ENCODE assay signal across 15 cellular contexts in the genomic region with DNA sequence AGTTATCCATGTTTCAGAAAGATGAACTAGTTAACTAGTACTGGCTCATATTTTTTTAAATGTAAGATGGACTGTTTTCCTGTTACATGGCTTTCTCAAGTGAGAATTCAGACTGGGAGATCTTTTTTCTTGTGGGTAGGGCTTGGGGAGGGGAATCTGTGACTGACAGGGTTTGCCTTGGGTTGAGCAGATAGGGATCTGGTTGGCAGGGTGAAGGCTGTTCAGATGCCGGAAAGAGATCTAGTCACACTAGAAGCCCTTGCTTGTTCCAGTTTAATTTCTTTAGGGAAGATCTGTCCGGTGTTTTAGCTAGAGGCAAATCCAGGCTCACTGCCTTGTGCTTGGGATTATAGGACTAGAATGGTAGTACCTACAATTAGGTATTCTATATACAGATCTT.
"Had no signal": no experiment of that assay in that cellular context is flagged by ENCODE, and none has a peak within 500 bp of the region (broad histone marks: within the 10 kb centered on the region; RNA-seq: fewer than 3 reads in every experiment).

No MANE protein-coding gene starts in this region.

- H3K4me3 ChIP-seq: breast epithelium, lung, ovary, psoas muscle, skin epidermis, suprapubic skin had no signal

- H3K4me1 ChIP-seq: breast epithelium, suprapubic skin had no signal

- H3K27ac Mint-ChIP-seq: activated CD4-positive, alpha-beta T cell treated with anti-CD3 and anti-CD28 coated beads, Interleukin-2, amount 10 ng/mL, durations not matched to agents 24 days and 14 days; activated CD8-positive, alpha-beta T cell treated with anti-CD3 and anti-CD28 coated beads for 36 hours; activated naive CD8-positive, alpha-beta T cell treated with anti-CD3 and anti-CD28 coated beads, Interleukin-2, amount 10 ng/mL, durations not matched to agents 7 days and 5 days; activated T-helper 2 cell treated with anti-CD3 and anti-CD28 coated beads, Interferon-gamma antibody, Interleukin-2, Interleukin-4, amounts not matched to agents 10 μg/mL and 5 μg/mL and 100 μg/mL, durations not matched to agents 14 hours and 24 hours and 36 hours; T-helper 2 cell treated with Interferon-gamma antibody and Interleukin-4, amounts not matched to agents 5 μg/mL and 100 μg/mL, for 36 hours had no signal

- H3K9me3 ChIP-seq: ovary, suprapubic skin had no signal

- H3K36me3 ChIP-seq: breast epithelium, ovary had no signal

- H3K9me3 Mint-ChIP-seq: neural crest cell had no signal

- H3K4me3 Mint-ChIP-seq: activated CD4-positive, alpha-beta T cell treated with anti-CD3 and anti-CD28 coated beads, Interleukin-2, amount 10 ng/mL, durations not matched to agents 24 days and 14 days; activated CD8-positive, alpha-beta T cell treated with anti-CD3 and anti-CD28 coated beads for 36 hours; activated naive CD8-positive, alpha-beta T cell treated with anti-CD3 and anti-CD28 coated beads, Interleukin-2, amount 10 ng/mL, durations not matched to agents 7 days and 5 days; neural crest cell; stimulated activated naive CD8-positive, alpha-beta T cell treated with anti-CD3 and anti-CD28 coated beads, Interleukin-15, amount 100 ng/mL, for 72 hours; T-helper 2 cell treated with Interferon-gamma antibody and Interleukin-4, amounts not matched to agents 5 μg/mL and 100 μg/mL, for 36 hours had no signal

- H3K27me3 Mint-ChIP-seq: activated CD4-positive, alpha-beta T cell treated with anti-CD3 and anti-CD28 coated beads, Interleukin-2, amount 10 ng/mL, durations not matched to agents 24 days and 14 days; activated CD8-positive, alpha-beta T cell treated with anti-CD3 and anti-CD28 coated beads for 36 hours; activated naive CD8-positive, alpha-beta T cell treated with anti-CD3 and anti-CD28 coated beads, Interleukin-2, amount 10 ng/mL, durations not matched to agents 7 days and 5 days; stimulated activated naive CD8-positive, alpha-beta T cell treated with anti-CD3 and anti-CD28 coated beads, Interleukin-15, amount 100 ng/mL, for 72 hours had no signal

- H3K27me3 ChIP-seq: breast epithelium, ovary, suprapubic skin had no signal

- ATAC-seq: activated CD8-positive, alpha-beta T cell treated with anti-CD3 and anti-CD28 coated beads for 36 hours; stimulated activated naive CD8-positive, alpha-beta T cell treated with anti-CD3 and anti-CD28 coated beads, Interleukin-15, amount 100 ng/mL, for 72 hours had no signal

- H3K27ac ChIP-seq: breast epithelium, ovary, psoas muscle, skin epidermis, suprapubic skin had no signal

- DNase-seq: cortex of kidney; kidney; stimulated activated naive CD8-positive, alpha-beta T cell treated with anti-CD3 and anti-CD28 coated beads, Interleukin-15, amount 100 ng/mL, for 72 hours had no signal
